Comparison of ENCODE assay signal across 9 cellular contexts in the genomic region with DNA sequence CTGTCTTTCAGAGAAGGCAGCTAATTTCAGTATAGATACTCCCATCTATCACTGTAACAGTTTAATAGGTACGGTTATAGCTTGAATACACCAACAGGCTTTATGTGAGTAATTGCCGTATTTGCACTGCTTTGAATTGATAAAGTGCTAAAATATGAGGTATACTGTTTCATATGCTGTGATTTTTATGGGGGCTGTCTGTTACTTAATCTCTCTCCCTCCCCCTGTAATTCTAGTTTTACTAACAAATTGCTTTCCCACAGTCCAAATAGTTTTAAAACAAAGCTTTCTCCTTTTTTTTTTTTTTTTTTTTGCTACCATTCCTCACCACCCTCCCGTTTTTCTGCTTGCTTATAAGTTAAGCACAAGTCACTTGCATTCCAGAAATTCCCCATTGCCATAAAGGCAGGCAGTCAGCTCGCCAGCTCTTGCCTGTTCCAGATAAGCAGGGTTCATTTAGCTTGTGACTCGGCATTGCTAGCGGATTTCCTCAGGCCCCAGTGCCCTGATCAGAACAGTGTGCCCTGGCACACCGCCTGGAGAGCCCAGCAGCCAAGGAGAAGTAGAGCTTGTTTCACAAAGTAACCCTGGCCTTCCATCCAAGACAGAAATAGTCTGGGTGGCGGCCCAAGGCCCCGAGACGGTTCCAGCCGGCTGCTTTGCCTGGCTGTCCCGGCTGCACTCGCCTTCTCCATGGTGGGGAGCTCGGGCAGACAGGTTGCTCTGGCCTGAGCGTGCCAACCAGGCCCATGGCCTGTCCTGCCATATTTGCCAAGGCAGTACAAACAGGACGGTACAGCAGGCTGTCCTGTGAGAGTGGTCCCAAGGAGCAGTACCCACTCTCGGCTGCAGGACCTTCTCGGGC. TPM values are rescaled to one million over a fixed set of nuclear protein-coding genes. Genes with fewer than 3 reads are reported as not detected.
DNase-seq lines count a peak whose midpoint lies in the region; ATAC-seq, FAIRE-seq and TF ChIP-seq lines count a peak whose summit lies in the region.
"Had no signal": no experiment of that assay in that cellular context is flagged by ENCODE, and none has a peak within 500 bp of the region (broad histone marks: within the 10 kb centered on the region; RNA-seq: fewer than 3 reads in every experiment).

No MANE protein-coding gene starts in this region.

- intact Hi-C loops in PC-3 (cut with micrococcal nuclease) (no loop called here), endothelial cell of umbilical vein (cut with micrococcal nuclease) (loop anchor here (1.0 to 5.0 kb wide), 3 partner anchors 21 to 116 kb away; partner anchors contain the start of gene ARHGAP35)

- TF ChIP-seq POLR2A in endothelial cell of umbilical vein (IDR thresholded peaks at IDR 0.05; ENCODE audit: low read depth, low read length), result no peak

- CTCF ChIA-PET in PC-3 (lab: Charles Lee), result interaction anchor here (0.6 to 0.8 kb wide), 2 partner anchors 113 to 120 kb away, joined by 3 to 18 read pairs; no protein-coding TSS in a partner anchor
- CTCF ChIA-PET in endothelial cell of umbilical vein (lab: Charles Lee), result interaction anchor here (0.6 to 3.7 kb wide), 19 partner anchors 9 to 136 kb away, joined by 3 to 58 read pairs (median 5); no protein-coding TSS in a partner anchor

- TF ChIP-seq CTCF in AG09319 (IDR thresholded peaks at IDR 0.05; ENCODE audit: low read depth, low read length), result no peak
- no peak for TF ChIP-seq CTCF in PC-3 (conservative IDR thresholded peaks at IDR 0.05; ENCODE audit: low read depth, low read length)
- TF ChIP-seq CTCF in endothelial cell of umbilical vein (IDR thresholded peaks at IDR 0.05; ENCODE audit: extremely low read depth in 1 of 2, insufficient read depth in 1 of 2, low read depth in 1 of 2, low read length in 2 of 2), result no peak
- no peak for TF ChIP-seq CTCF in type B pancreatic cell (conservative IDR thresholded peaks at IDR 0.05)

- no peaks in the 10 kb centered on the region for H3K9me3 Mint-ChIP-seq in type B pancreatic cell
- H3K9me3 Mint-ChIP-seq in T-helper 2 cell treated with Interferon-gamma antibody and Interleukin-4, amounts not matched to agents 5 μg/mL and 100 μg/mL, for 36 hours, result no peaks in the 10 kb centered on the region
- H3K9me3 Mint-ChIP-seq: activated naive CD4-positive, alpha-beta T cell treated with anti-CD3 and anti-CD28 coated beads, Interleukin-2, amount 50 U/mL, for 24 hours had no signal

- H2AFZ ChIP-seq in PC-3 (ENCODE audit: low read length), result no peak overlapping the region
- no peak overlapping the region for H2AFZ ChIP-seq in endothelial cell of umbilical vein (ENCODE audit: low read depth, low read length)

- H3K4me3 ChIP-seq in PC-3 (ENCODE audit: low read length) (no peak overlapping the region), endothelial cell of umbilical vein (replicated peaks in 1 of 3; ENCODE audit: insufficient read depth in 1 of 3, low read depth in 1 of 3, low read length in 3 of 3) (no peak overlapping the region)

- H3K9me2 ChIP-seq in PC-3 (replicated peaks; ENCODE audit: low read length), result no peaks in the 10 kb centered on the region

- H3K9ac ChIP-seq in PC-3 (ENCODE audit: low read length) (no peak overlapping the region), endothelial cell of umbilical vein (replicated peaks; ENCODE audit: extremely low read depth, insufficient read depth, low read length) (peak overlapping the region; percentile 49)

- peaks cover 9% of the 10 kb centered on the region for H3K36me3 Mint-ChIP-seq in type B pancreatic cell
- peaks cover 3% of the 10 kb centered on the region for H3K36me3 Mint-ChIP-seq in T-helper 2 cell treated with Interferon-gamma antibody and Interleukin-4, amounts not matched to agents 5 μg/mL and 100 μg/mL, for 36 hours (ENCODE audit: low read depth)
- H3K36me3 Mint-ChIP-seq: activated naive CD4-positive, alpha-beta T cell treated with anti-CD3 and anti-CD28 coated beads, Interleukin-2, amount 50 U/mL, for 24 hours had no signal

- ATAC-seq in PC-3, result peak; percentile 64
- ATAC-seq in HG03045 (IDR thresholded peaks at IDR 0.05; ENCODE audit: unreplicated experiment), result no peak

- H3K79me2 ChIP-seq in PC-3 (ENCODE audit: low read length), result no peaks in the 10 kb centered on the region
- H3K79me2 ChIP-seq in endothelial cell of umbilical vein (ENCODE audit: control insufficient read depth, insufficient read depth, low read length), result peaks cover 4% of the 10 kb centered on the region

- H3K27me3 Mint-ChIP-seq in type B pancreatic cell, result no peaks in the 10 kb centered on the region
- no peaks in the 10 kb centered on the region for H3K27me3 Mint-ChIP-seq in T-helper 2 cell treated with Interferon-gamma antibody and Interleukin-4, amounts not matched to agents 5 μg/mL and 100 μg/mL, for 36 hours (ENCODE audit: low read depth)
- H3K27me3 Mint-ChIP-seq: activated naive CD4-positive, alpha-beta T cell treated with anti-CD3 and anti-CD28 coated beads, Interleukin-2, amount 50 U/mL, for 24 hours had no signal

- no TSS peak for BruUV-seq in PC-3 (replicated peaks; lab: Mats Ljungman, UMichigan)
- BruUV-seq in endothelial cell of umbilical vein (replicated peaks; lab: Mats Ljungman, UMichigan), result no TSS peak

- peak overlapping the region; percentile 53 for H3K4me3 Mint-ChIP-seq in type B pancreatic cell
- H3K4me3 Mint-ChIP-seq in T-helper 2 cell treated with Interferon-gamma antibody and Interleukin-4, amounts not matched to agents 5 μg/mL and 100 μg/mL, for 36 hours, result no peak overlapping the region
- H3K4me3 Mint-ChIP-seq: activated naive CD4-positive, alpha-beta T cell treated with anti-CD3 and anti-CD28 coated beads, Interleukin-2, amount 50 U/mL, for 24 hours had no signal

- POLR2A ChIA-PET in PC-3 (lab: Charles Lee; ENCODE audit: unreplicated experiment), result no interaction called here
- POLR2A ChIA-PET in endothelial cell of umbilical vein (lab: Charles Lee), result interaction anchor here (0.5 to 1.5 kb wide), 7 partner anchors 19 to 315 kb away, joined by 3 to 12 read pairs (median 3); partner anchors contain the start of genes DACT3 and SLC1A5

- H3K27ac ChIP-seq in PC-3 (ENCODE audit: low read length) (0 out of 2 replicates have a peak overlapping the region, but pooled peaks have one; percentile 9), endothelial cell of umbilical vein (ENCODE audit: insufficient read depth, low read depth, low read length) (peak overlapping the region; percentile 79)

- peak; percentile 99 for DNase-seq in AG09319 (ENCODE audit: extremely low read depth, low read depth)
- DNase-seq in PC-3, result peak; percentile 51
- peak; percentile 98 for DNase-seq in endothelial cell of umbilical vein (ENCODE audit: low read depth, low spot score)
- peak; percentile 86 to 90 for DNase-seq in lung microvascular endothelial cell (ENCODE audit: low read depth in 2 of 2)
- no peak for DNase-seq in type B pancreatic cell (ENCODE audit: extremely low spot score, unreplicated experiment)
- no peak for DNase-seq in activated CD4-positive, alpha-beta T cell treated with anti-CD3 and anti-CD28 coated beads for 4 hours
- DNase-seq in T-helper 2 cell treated with Interferon-gamma antibody and Interleukin-4, amounts not matched to agents 5 μg/mL and 100 μg/mL, for 36 hours (ENCODE audit: low spot score), result no peak

- peak; percentile 99 for FAIRE-seq in endothelial cell of umbilical vein (lab: Jason Lieb, UNC)

- H3K9me1 ChIP-seq in endothelial cell of umbilical vein (replicated peaks; ENCODE audit: control insufficient read depth, extremely low read depth, insufficient read depth, low read length), result no peaks in the 10 kb centered on the region

- H3K4me1 Mint-ChIP-seq in type B pancreatic cell (ENCODE audit: unreplicated experiment), result peaks cover 54% of the 10 kb centered on the region
- H3K4me1 Mint-ChIP-seq in T-helper 2 cell treated with Interferon-gamma antibody and Interleukin-4, amounts not matched to agents 5 μg/mL and 100 μg/mL, for 36 hours (ENCODE audit: low read depth), result peaks cover 14% of the 10 kb centered on the region

- peak overlapping the region; percentile 84 for H3K27ac Mint-ChIP-seq in type B pancreatic cell
- H3K27ac Mint-ChIP-seq in T-helper 2 cell treated with Interferon-gamma antibody and Interleukin-4, amounts not matched to agents 5 μg/mL and 100 μg/mL, for 36 hours, result no peak overlapping the region
- H3K27ac Mint-ChIP-seq: activated naive CD4-positive, alpha-beta T cell treated with anti-CD3 and anti-CD28 coated beads, Interleukin-2, amount 50 U/mL, for 24 hours had no signal

- H3F3A ChIP-seq in PC-3 (ENCODE audit: low read length, unreplicated experiment), result no peaks in the 10 kb centered on the region

- H3K36me3 ChIP-seq in PC-3 (ENCODE audit: low read depth, low read length), result no peaks in the 10 kb centered on the region
- no peaks in the 10 kb centered on the region for H3K36me3 ChIP-seq in endothelial cell of umbilical vein (ENCODE audit: control insufficient read depth in 2 of 2, extremely low read depth in 1 of 2, insufficient read depth in 2 of 2, low read length in 2 of 2)

- H3K9me3 ChIP-seq in PC-3 (ENCODE audit: low read length) (no peaks in the 10 kb centered on the region), endothelial cell of umbilical vein (replicated peaks; ENCODE audit: control insufficient read depth, insufficient read depth, low read length) (no peaks in the 10 kb centered on the region)

- peaks cover 17% of the 10 kb centered on the region; the same call in 1 of the 2 replicates for H3K4me1 ChIP-seq in PC-3 (ENCODE audit: insufficient read depth, low read length)
- H3K4me1 ChIP-seq in endothelial cell of umbilical vein (ENCODE audit: control insufficient read depth, extremely low read depth, insufficient read depth, low read length), result peaks cover 39% of the 10 kb centered on the region

- dilution Hi-C loops in endothelial cell of umbilical vein (cut with MboI; ENCODE audit: extremely low pct_ligation_motif_present, low sequenced_read_pairs), result no loop called here

- H3K4me2 ChIP-seq in PC-3 (ENCODE audit: low read length) (no peak overlapping the region), endothelial cell of umbilical vein (ENCODE audit: insufficient read depth, low read length) (peak overlapping the region; percentile 39)

- no peaks in the 10 kb centered on the region for H4K20me1 ChIP-seq in PC-3 (ENCODE audit: low read length)
- no peaks in the 10 kb centered on the region for H4K20me1 ChIP-seq in endothelial cell of umbilical vein (replicated peaks; ENCODE audit: control insufficient read depth, extremely low read depth, insufficient read depth, low read length)

- no peaks in the 10 kb centered on the region for H3K27me3 ChIP-seq in PC-3 (ENCODE audit: low read length)
- no peaks in the 10 kb centered on the region for H3K27me3 ChIP-seq in endothelial cell of umbilical vein (ENCODE audit: control insufficient read depth in 2 of 2, insufficient read depth in 2 of 2, low read length in 2 of 2)

RNA-seq across cellular contexts. Expression of gene NPAS1, which starts 43.5 kb away (rescaled TPM):
- total RNA-seq in PC-3 (2014; rRNA removed) (1.1 and 1.6 TPM in 2 replicates), endothelial cell of umbilical vein (0.62 TPM in 1 of 2 replicates, not detected in the other), lung microvascular endothelial cell (under 0.01 TPM in 1 of 2 replicates, not detected in the other), type B pancreatic cell (ENCODE audit: low replicate concordance) (3.6 and 6.6 TPM in 2 replicates)
- polyA plus RNA-seq in endothelial cell of umbilical vein, result 0.18 and 0.40 TPM in 2 replicates
- polyA plus RNA-seq in endothelial cell of umbilical vein (2011; cell fraction: cytosol; rRNA removed), result 0.13 and 0.24 TPM in 2 replicates
- 0.20 and 0.24 TPM in 2 replicates for polyA plus RNA-seq in endothelial cell of umbilical vein (2011; cell fraction: nucleus; rRNA removed)
- 0.20 and 0.67 TPM in 2 replicates for polyA plus RNA-seq in endothelial cell of umbilical vein (2012)
- polyA minus RNA-seq in endothelial cell of umbilical vein, result not detected in 2 replicates
- 1.5 TPM for polyA minus RNA-seq in endothelial cell of umbilical vein (2011; cell fraction: cytosol; rRNA and poly(A)+ RNA removed)
- not detected in 2 replicates for polyA minus RNA-seq in endothelial cell of umbilical vein (2011; cell fraction: nucleus; rRNA and poly(A)+ RNA removed)

Comparison
In these comparisons a context has a peak if more than half of its experiments do, and no peak if none do; other contexts are left out.
1. DNase-seq: peak in AG09319 (single experiment), PC-3 (single experiment), endothelial cell of umbilical vein (single experiment) and lung microvascular endothelial cell (2 of 2); none in type B pancreatic cell (single experiment), activated CD4-positive, alpha-beta T cell treated with anti-CD3 and anti-CD28 coated beads for 4 hours (0 of 2) and T-helper 2 cell treated with Interferon-gamma antibody and Interleukin-4, amounts not matched to agents 5 μg/mL and 100 μg/mL, for 36 hours (single experiment).